Comparison of ENCODE assay signal across 8 cellular contexts in genomic region chr19:7605490-7606222, GRCh38. TPM values are rescaled to one million over a fixed set of nuclear protein-coding genes. Genes with fewer than 3 reads are reported as not detected.
A peak's percentile ranks its signal among the peaks of the same experiment; 100 is the strongest.
DNase-seq lines count a peak whose midpoint lies in the region; ATAC-seq, FAIRE-seq and TF ChIP-seq lines count a peak whose summit lies in the region.

No MANE protein-coding gene starts in this region.

- 73% methylated on average over 14 of the region's 14 CpGs for WGBS in right lobe of liver (ENCODE audit: insufficient coverage, low coverage, low lambda C conversion rate, missing lambda C conversion rate)
- WGBS in sigmoid colon, 2 donors, result 73 to 77% methylated on average over 14 of the region's 14 CpGs

- FAIRE-seq in G401.6 (lab: Jason Lieb, UNC), result peak; percentile 47

- peak in 3 of 4 donors; percentile 25 to 56 (median 28) for ATAC-seq in right lobe of liver
- ATAC-seq in GM18870 (IDR thresholded peaks at IDR 0.05; ENCODE audit: unreplicated experiment), result no peak

- intact Hi-C loops in right lobe of liver (cut with DNase I), result no loop called here
- intact Hi-C loops in sigmoid colon (cut with DNase I), result no loop called here

- TF ChIP-seq POLR2A in right lobe of liver (IDR thresholded peaks at IDR 0.05), result no peak
- TF ChIP-seq POLR2A in sigmoid colon (IDR thresholded peaks at IDR 0.05), result no peak

- H3K9me3 ChIP-seq in right lobe of liver (no peaks in the 10 kb centered on the region), sigmoid colon (no peaks in the 10 kb centered on the region)

- H3K27ac ChIP-seq in right lobe of liver (no peak overlapping the region), sigmoid colon (no peak overlapping the region)

- H3K4me1 ChIP-seq in right lobe of liver (peaks cover 0 to 16% (median 3%) of the 10 kb centered on the region in 4 donors), sigmoid colon (no peaks in the 10 kb centered on the region)

- no peak overlapping the region for H3K4me3 ChIP-seq in right lobe of liver
- H3K4me3 ChIP-seq in sigmoid colon, result no peak overlapping the region

- DNase-seq in LHCN-M2 (ENCODE audit: low read depth) (peak; percentile 17), right lobe of liver (no peak), cerebellar nuclear complex (lab: John Stamatoyannopoulos, UW) (no peak), AG08396 (ENCODE audit: low spot score) (no peak), sigmoid colon (no peak)
- peak; percentile 62 for DNase-seq in activated CD4-positive, CD25-positive, alpha-beta regulatory T cell treated with anti-CD3 and anti-CD28 coated beads, Interleukin-2, amount 50 U/mL, for 72 hours

- no peak for TF ChIP-seq EP300 in sigmoid colon (IDR thresholded peaks at IDR 0.05)

- no peak for TF ChIP-seq CTCF in right lobe of liver (IDR thresholded peaks at IDR 0.05)
- no peak for TF ChIP-seq CTCF in sigmoid colon (IDR thresholded peaks at IDR 0.05)

- peaks cover 0 to 23% (median 6%) of the 10 kb centered on the region in 4 donors for H3K36me3 ChIP-seq in right lobe of liver
- no peaks in the 10 kb centered on the region for H3K36me3 ChIP-seq in sigmoid colon

- H3K27me3 ChIP-seq in right lobe of liver, result no peaks in the 10 kb centered on the region
- H3K27me3 ChIP-seq in sigmoid colon, result peaks cover 0 to 49% (median 18%) of the 10 kb centered on the region in 3 donors

RNA-seq across cellular contexts. Expression of gene CAMSAP3, which starts 10.0 kb away (rescaled TPM):
- total RNA-seq in LHCN-M2 (2014; rRNA removed), result not detected in 2 replicates
- polyA plus RNA-seq in LHCN-M2 (2012), result not detected
- 10 to 100 TPM; 21.8 to 31.9 (median 23.4) TPM for total RNA-seq in right lobe of liver
- total RNA-seq in sigmoid colon, result under 1 TPM in 3 of 4 donors, not detected in 1; under 0.01 to 0.28 (median 0.27) TPM
- polyA plus RNA-seq in sigmoid colon, result 10 to 100 TPM; 15.6 to 37.2 (median 26.8) TPM

RNA-seq across cellular contexts. Expression of gene XAB2, which starts 23.7 kb away (rescaled TPM):
- 37.1 and 39.0 TPM in 2 replicates for total RNA-seq in LHCN-M2 (2014; rRNA removed)
- polyA plus RNA-seq in LHCN-M2 (2012), result 27.3 TPM
- total RNA-seq in right lobe of liver, result 10 to 100 TPM; 12.8 to 21.3 (median 17.8) TPM
- total RNA-seq in sigmoid colon, result 10 to 100 TPM; 29.5 to 38.3 (median 33.8) TPM
- 10 to 100 TPM in 2 of 3 donors, 1 to 10 TPM in 1; 9.7 to 29.9 (median 13.8) TPM for polyA plus RNA-seq in sigmoid colon

RNA-seq across cellular contexts. Expression of gene PET100, which starts 23.9 kb away (rescaled TPM):
- 6.4 and 13.1 TPM in 2 replicates for total RNA-seq in LHCN-M2 (2014; rRNA removed)
- 138 TPM for polyA plus RNA-seq in LHCN-M2 (2012)
- total RNA-seq in right lobe of liver, result 10 to 100 TPM in 4 of 6 experiments, 1 to 10 TPM in 2; 6.8 to 83.9 (median 56.5) TPM
- 10 to 100 TPM; 10.8 to 37.1 (median 30.1) TPM for total RNA-seq in sigmoid colon
- 10 to 100 TPM; 63.3 to 70.9 (median 68.7) TPM for polyA plus RNA-seq in sigmoid colon

RNA-seq across cellular contexts. Expression of gene PCP2, which starts 27.9 kb away (rescaled TPM):
- total RNA-seq in LHCN-M2 (2014; rRNA removed) (not detected in 2 replicates), right lobe of liver (1 to 10 TPM in 1 of 6 experiments, under 1 TPM in 2, not detected in 3; 0.90 to 1.5 (median 0.95) TPM), sigmoid colon (not detected)
- polyA plus RNA-seq in LHCN-M2 (2012), result not detected
- polyA plus RNA-seq in sigmoid colon, result 1 to 10 TPM in 1 of 3 donors, not detected in 2; 1.0 TPM

RNA-seq across cellular contexts. Expression of gene STXBP2, which starts 31.3 kb away (rescaled TPM):
- 0.11 TPM in 1 of 2 replicates, not detected in the other for total RNA-seq in LHCN-M2 (2014; rRNA removed)
- 0.29 TPM for polyA plus RNA-seq in LHCN-M2 (2012)
- 10 to 100 TPM; 27.5 to 45.7 (median 39.1) TPM for total RNA-seq in right lobe of liver
- 1 to 10 TPM; 5.9 to 9.3 (median 7.6) TPM for total RNA-seq in sigmoid colon
- 100 to 1,000 TPM; 117 to 163 (median 132) TPM for polyA plus RNA-seq in sigmoid colon

Comparison
In these comparisons a context has a peak if more than half of its experiments do, and no peak if none do; other contexts are left out.
1. DNase-seq: peak in LHCN-M2 (single experiment) and activated CD4-positive, CD25-positive, alpha-beta regulatory T cell treated with anti-CD3 and anti-CD28 coated beads, Interleukin-2, amount 50 U/mL, for 72 hours (single experiment); none in right lobe of liver (0 of 3), cerebellar nuclear complex (0 of 2), AG08396 (single experiment) and sigmoid colon (single experiment).
2. RNA of gene CAMSAP3, which starts 10.0 kb away (total RNA-seq): 21.8 to 31.9 TPM in right lobe of liver; under 0.01 to 0.28 TPM in sigmoid colon and not detected in LHCN-M2; every median in the first group is over 10 times any median in the second.